ENCODE assay signal across 11 cellular contexts in genomic region chr7:27200761-27201230, GRCh38. TPM values are rescaled to one million over a fixed set of nuclear protein-coding genes. Genes with fewer than 3 reads are reported as not detected.
DNase-seq lines count a peak whose midpoint lies in the region; ATAC-seq, FAIRE-seq and TF ChIP-seq lines count a peak whose summit lies in the region.
"Had no signal": no experiment of that assay in that cellular context is flagged by ENCODE, and none has a peak within 500 bp of the region (broad histone marks: within the 10 kb centered on the region; RNA-seq: fewer than 3 reads in every experiment).

No MANE protein-coding gene starts in this region.

- H3K9ac ChIP-seq in OCI-LY3 (ENCODE audit: low read length): peak overlapping the region; percentile 39; the same call in 1 of the 2 replicates
- no peak overlapping the region for H3K9ac ChIP-seq in endothelial cell of umbilical vein (replicated peaks; ENCODE audit: extremely low read depth, insufficient read depth, low read length)

- H3K79me2 ChIP-seq in OCI-LY3 (ENCODE audit: low read length): no peaks in the 10 kb centered on the region
- H3K79me2 ChIP-seq in endothelial cell of umbilical vein (ENCODE audit: control insufficient read depth, insufficient read depth, low read length): no peaks in the 10 kb centered on the region

- H3K27me3 ChIP-seq in OCI-LY3 (ENCODE audit: low read depth, low read length) (no peaks in the 10 kb centered on the region), endothelial cell of umbilical vein (ENCODE audit: control insufficient read depth in 2 of 2, insufficient read depth in 2 of 2, low read length in 2 of 2) (peaks cover 77 to 94% of the 10 kb centered on the region in 2 experiments), gastrocnemius medialis (peaks cover 50 to 70% (median 54%) of the 10 kb centered on the region in 3 donors)

- H3K36me3 ChIP-seq in OCI-LY3 (replicated peaks; ENCODE audit: low read depth, low read length): no peaks in the 10 kb centered on the region
- H3K36me3 ChIP-seq in endothelial cell of umbilical vein (ENCODE audit: control insufficient read depth in 2 of 2, extremely low read depth in 1 of 2, insufficient read depth in 2 of 2, low read length in 2 of 2): no peaks in the 10 kb centered on the region
- no peaks in the 10 kb centered on the region for H3K36me3 ChIP-seq in gastrocnemius medialis
- H3K36me3 ChIP-seq: left lung had no signal

- 0 out of 2 replicates have a peak overlapping the region, but pooled peaks have one; percentile 12 for H3K27ac ChIP-seq in OCI-LY3 (ENCODE audit: low read length)
- H3K27ac ChIP-seq in endothelial cell of umbilical vein (ENCODE audit: insufficient read depth, low read depth, low read length): no peak overlapping the region
- H3K27ac ChIP-seq in gastrocnemius medialis: no peak overlapping the region
- H3K27ac ChIP-seq: left lung had no signal

- DNase-seq in DMS79 treated with DMSO at 0.1 percent for 48 hours (lab: John Stamatoyannopoulos, UW) (peak; percentile 56), DMS79 (lab: John Stamatoyannopoulos, UW) (no peak), endothelial cell of umbilical vein (ENCODE audit: low read depth, low spot score) (no peak), gastrocnemius medialis (no peak), sciatic nerve (ENCODE audit: low spot score) (no peak)
- DNase-seq: stimulated activated naive CD4-positive, alpha-beta T cell had no signal

- no peak for TF ChIP-seq CTCF in OCI-LY3 (IDR thresholded peaks at IDR 0.05; ENCODE audit: low read depth, low read length)
- no peak for TF ChIP-seq CTCF in endothelial cell of umbilical vein (IDR thresholded peaks at IDR 0.05; ENCODE audit: extremely low read depth in 1 of 2, insufficient read depth in 1 of 2, low read depth in 1 of 2, low read length in 2 of 2)
- TF ChIP-seq CTCF in gastrocnemius medialis (IDR thresholded peaks at IDR 0.05 in 4 of 5, conservative IDR thresholded peaks at IDR 0.05 in 1 of 5): no peak

- H3K4me1 ChIP-seq in OCI-LY3 (ENCODE audit: low read length) (peaks cover 14% of the 10 kb centered on the region), endothelial cell of umbilical vein (ENCODE audit: control insufficient read depth, extremely low read depth, insufficient read depth, low read length) (peaks cover 25% of the 10 kb centered on the region), gastrocnemius medialis (peaks cover 16 to 31% of the 10 kb centered on the region in 2 donors)

- no TSS peak for BruUV-seq in endothelial cell of umbilical vein (replicated peaks; lab: Mats Ljungman, UMichigan)

- H3K9me1 ChIP-seq in endothelial cell of umbilical vein (replicated peaks; ENCODE audit: control insufficient read depth, extremely low read depth, insufficient read depth, low read length): no peaks in the 10 kb centered on the region

- intact Hi-C loops in endothelial cell of umbilical vein (cut with micrococcal nuclease) (loop anchor here (1.0 to 2.0 kb wide), 2 partner anchors 38 to 376 kb away; no protein-coding TSS in a partner anchor), gastrocnemius medialis (cut with DNase I; ENCODE audit: low total_unique reads) (loop anchor here (1.0 kb wide), 1 partner anchor 463 kb away; no protein-coding TSS in a partner anchor), sciatic nerve (cut with DNase I) (no loop called here)

- no peaks in the 10 kb centered on the region for H3K9me3 ChIP-seq in OCI-LY3 (ENCODE audit: insufficient read depth, low read length)
- H3K9me3 ChIP-seq in endothelial cell of umbilical vein (replicated peaks; ENCODE audit: control insufficient read depth, insufficient read depth, low read length): no peaks in the 10 kb centered on the region
- H3K9me3 ChIP-seq in gastrocnemius medialis: no peaks in the 10 kb centered on the region
- H3K9me3 ChIP-seq: left lung had no signal

- H4K20me1 ChIP-seq in OCI-LY3 (ENCODE audit: insufficient read depth, low read length) (no peaks in the 10 kb centered on the region), endothelial cell of umbilical vein (replicated peaks; ENCODE audit: control insufficient read depth, extremely low read depth, insufficient read depth, low read length) (no peaks in the 10 kb centered on the region)

- H3K4me2 ChIP-seq in OCI-LY3 (ENCODE audit: low read length): peak overlapping the region; percentile 88
- H3K4me2 ChIP-seq in endothelial cell of umbilical vein (ENCODE audit: insufficient read depth, low read length): peak overlapping the region; percentile 75

- no peak for ATAC-seq in gastrocnemius medialis
- no peak for ATAC-seq in sciatic nerve
- ATAC-seq in HG03520 (IDR thresholded peaks at IDR 0.05; ENCODE audit: unreplicated experiment): no peak
- ATAC-seq in HG03196 (IDR thresholded peaks at IDR 0.05; ENCODE audit: unreplicated experiment): no peak

- in situ Hi-C loops in gastrocnemius medialis (cut with MboI; ENCODE audit: low sequenced_read_pairs in 4 of 4): loop anchor here (10.0 to 25.0 kb wide), 6 partner anchors 362 to 814 kb away; no protein-coding TSS in a partner anchor

- FAIRE-seq in endothelial cell of umbilical vein (lab: Jason Lieb, UNC): peak; percentile 12

- CTCF ChIA-PET in endothelial cell of umbilical vein (lab: Charles Lee): interaction anchor here (0.8 to 2.9 kb wide), 6 partner anchors 8 to 893 kb away, joined by 3 to 24 read pairs (median 10); no protein-coding TSS in a partner anchor

- TF ChIP-seq POLR2A in endothelial cell of umbilical vein (IDR thresholded peaks at IDR 0.05; ENCODE audit: low read depth, low read length) (no peak), gastrocnemius medialis (IDR thresholded peaks at IDR 0.05) (no peak)

- dilution Hi-C loops in endothelial cell of umbilical vein (cut with MboI; ENCODE audit: extremely low pct_ligation_motif_present, low sequenced_read_pairs): no loop called here

- POLR2A ChIA-PET in endothelial cell of umbilical vein (lab: Charles Lee): no interaction called here

- H3K4me3 ChIP-seq in OCI-LY3 (ENCODE audit: low read length) (peak overlapping the region; percentile 56), endothelial cell of umbilical vein (replicated peaks in 1 of 3; ENCODE audit: insufficient read depth in 1 of 3, low read depth in 1 of 3, low read length in 3 of 3) (peak overlapping the region in 1 of 3 experiments; percentile 6), gastrocnemius medialis (peak overlapping the region; percentile 52 to 71 (median 62))

- H2AFZ ChIP-seq in OCI-LY3 (ENCODE audit: low read depth, low read length) (peak overlapping the region; percentile 99), endothelial cell of umbilical vein (ENCODE audit: low read depth, low read length) (peak overlapping the region; percentile 75)

RNA-seq across cellular contexts. Expression of gene HOXA13, which starts 0.9 kb away (rescaled TPM):
- total RNA-seq in endothelial cell of umbilical vein: 0.09 and 0.22 TPM in 2 replicates
- 0.02 TPM in 1 of 2 replicates, not detected in the other for polyA plus RNA-seq in endothelial cell of umbilical vein
- 0.01 TPM in 2 replicates for polyA plus RNA-seq in endothelial cell of umbilical vein (2011; cell fraction: cytosol; rRNA removed)
- polyA plus RNA-seq in endothelial cell of umbilical vein (2011; cell fraction: nucleus; rRNA removed): 0.03 TPM in 1 of 2 replicates, not detected in the other
- not detected in 2 replicates for polyA plus RNA-seq in endothelial cell of umbilical vein (2012)
- not detected in 2 replicates for polyA minus RNA-seq in endothelial cell of umbilical vein
- polyA minus RNA-seq in endothelial cell of umbilical vein (2011; cell fraction: cytosol; rRNA and poly(A)+ RNA removed): 0.72 TPM
- polyA minus RNA-seq in endothelial cell of umbilical vein (2011; cell fraction: nucleus; rRNA and poly(A)+ RNA removed): not detected in 2 replicates
- total RNA-seq in gastrocnemius medialis: 1 to 10 TPM in 3 of 4 donors, under 1 TPM in 1; 0.82 to 2.4 (median 1.7) TPM
- 0.18 TPM for total RNA-seq in sciatic nerve
- total RNA-seq: left lung had no signal
- polyA plus RNA-seq: AG04450 had no signal

RNA-seq across cellular contexts. Expression of gene HOXA11, which starts 15.8 kb away (rescaled TPM):
- total RNA-seq in endothelial cell of umbilical vein (15.2 and 16.7 TPM in 2 replicates), gastrocnemius medialis (1 to 10 TPM; 5.1 to 7.9 (median 6.4) TPM), sciatic nerve (1.3 TPM)
- 10.4 and 10.8 TPM in 2 replicates for polyA plus RNA-seq in endothelial cell of umbilical vein
- 8.2 and 9.7 TPM in 2 replicates for polyA plus RNA-seq in endothelial cell of umbilical vein (2011; cell fraction: cytosol; rRNA removed)
- polyA plus RNA-seq in endothelial cell of umbilical vein (2011; cell fraction: nucleus; rRNA removed): 4.6 and 5.5 TPM in 2 replicates
- 11.6 TPM in 2 replicates for polyA plus RNA-seq in endothelial cell of umbilical vein (2012)
- 6.6 and 8.6 TPM in 2 replicates for polyA minus RNA-seq in endothelial cell of umbilical vein
- polyA minus RNA-seq in endothelial cell of umbilical vein (2011; cell fraction: cytosol; rRNA and poly(A)+ RNA removed): 2.8 TPM
- polyA minus RNA-seq in endothelial cell of umbilical vein (2011; cell fraction: nucleus; rRNA and poly(A)+ RNA removed): 3.6 and 3.7 TPM in 2 replicates

RNA-seq across cellular contexts. Expression of gene HOXA10, which starts 26.7 kb away (rescaled TPM):
- total RNA-seq in endothelial cell of umbilical vein: 24.4 and 27.6 TPM in 2 replicates
- 23.7 and 30.3 TPM in 2 replicates for polyA plus RNA-seq in endothelial cell of umbilical vein
- polyA plus RNA-seq in endothelial cell of umbilical vein (2011; cell fraction: cytosol; rRNA removed): 15.8 and 19.0 TPM in 2 replicates
- 16.7 TPM in 2 replicates for polyA plus RNA-seq in endothelial cell of umbilical vein (2011; cell fraction: nucleus; rRNA removed)
- polyA plus RNA-seq in endothelial cell of umbilical vein (2012): 15.1 and 20.3 TPM in 2 replicates
- polyA minus RNA-seq in endothelial cell of umbilical vein: 24.4 and 30.3 TPM in 2 replicates
- polyA minus RNA-seq in endothelial cell of umbilical vein (2011; cell fraction: cytosol; rRNA and poly(A)+ RNA removed): 3.2 TPM
- polyA minus RNA-seq in endothelial cell of umbilical vein (2011; cell fraction: nucleus; rRNA and poly(A)+ RNA removed): 8.0 and 9.1 TPM in 2 replicates
- 10 to 100 TPM; 24.6 to 61.2 (median 40.0) TPM for total RNA-seq in gastrocnemius medialis
- total RNA-seq in sciatic nerve: 11.2 TPM

RNA-seq across cellular contexts. Expression of gene HOXA9, which starts 35.5 kb away (rescaled TPM):
- total RNA-seq in endothelial cell of umbilical vein: 61.6 and 62.9 TPM in 2 replicates
- polyA plus RNA-seq in endothelial cell of umbilical vein: 47.2 and 84.1 TPM in 2 replicates
- 44.6 and 46.3 TPM in 2 replicates for polyA plus RNA-seq in endothelial cell of umbilical vein (2011; cell fraction: cytosol; rRNA removed)
- polyA plus RNA-seq in endothelial cell of umbilical vein (2011; cell fraction: nucleus; rRNA removed): 94.3 and 108 TPM in 2 replicates
- polyA plus RNA-seq in endothelial cell of umbilical vein (2012): 32.3 and 47.7 TPM in 2 replicates
- 8.0 and 11.3 TPM in 2 replicates for polyA minus RNA-seq in endothelial cell of umbilical vein
- polyA minus RNA-seq in endothelial cell of umbilical vein (2011; cell fraction: cytosol; rRNA and poly(A)+ RNA removed): not detected
- polyA minus RNA-seq in endothelial cell of umbilical vein (2011; cell fraction: nucleus; rRNA and poly(A)+ RNA removed): 14.0 and 22.7 TPM in 2 replicates
- total RNA-seq in gastrocnemius medialis: 10 to 100 TPM; 18.9 to 30.3 (median 19.5) TPM
- total RNA-seq in sciatic nerve: 7.1 TPM

RNA-seq across cellular contexts. Expression of gene EVX1, which starts 41.8 kb away (rescaled TPM):
- total RNA-seq in endothelial cell of umbilical vein (not detected in 2 replicates), gastrocnemius medialis (not detected), sciatic nerve (not detected)
- not detected in 2 replicates for polyA plus RNA-seq in endothelial cell of umbilical vein
- not detected in 2 replicates for polyA plus RNA-seq in endothelial cell of umbilical vein (2011; cell fraction: cytosol; rRNA removed)
- not detected in 2 replicates for polyA plus RNA-seq in endothelial cell of umbilical vein (2011; cell fraction: nucleus; rRNA removed)
- polyA plus RNA-seq in endothelial cell of umbilical vein (2012): not detected in 2 replicates
- polyA minus RNA-seq in endothelial cell of umbilical vein: not detected in 2 replicates
- not detected for polyA minus RNA-seq in endothelial cell of umbilical vein (2011; cell fraction: cytosol; rRNA and poly(A)+ RNA removed)
- not detected in 2 replicates for polyA minus RNA-seq in endothelial cell of umbilical vein (2011; cell fraction: nucleus; rRNA and poly(A)+ RNA removed)
- total RNA-seq: left lung had no signal
- polyA plus RNA-seq: AG04450 had no signal
